22 cellular contexts compared by ENCODE assay signal in the genomic region with DNA sequence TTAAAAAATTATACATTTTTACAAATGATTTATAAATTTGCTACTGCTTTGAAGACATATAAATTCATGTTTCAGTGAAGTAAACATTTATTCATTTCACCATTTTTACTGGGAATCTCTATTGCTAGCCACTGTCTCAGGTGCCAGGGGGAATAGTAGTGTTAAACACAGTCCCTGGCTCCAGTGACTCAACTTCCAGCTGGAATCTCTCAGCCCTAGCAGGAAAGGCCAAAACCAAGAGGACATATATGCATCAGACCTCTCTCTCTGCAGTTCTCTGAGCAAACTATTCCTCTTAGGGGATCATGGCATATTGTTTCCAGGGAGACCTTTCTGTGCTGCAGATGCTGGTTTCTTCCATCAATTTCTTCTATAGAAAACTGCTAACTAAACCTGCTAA.
"Had no signal": no experiment of that assay in that cellular context is flagged by ENCODE, and none has a peak within 500 bp of the region (broad histone marks: within the 10 kb centered on the region; RNA-seq: fewer than 3 reads in every experiment).

No MANE protein-coding gene starts in this region.

- ATAC-seq: activated T-cell treated with anti-CD3 and anti-CD28 coated beads, Interleukin-2, amount 50 U/mL, for 4 hours; foreskin keratinocyte; stimulated activated naive B cell treated with anti-CD40 and anti-IgM and Interleukin-4, amounts not matched to agents 10 μg/mL and 1 μg/mL and 100 μg/mL, for 72 hours; WTC11 had no signal

- H3K27ac ChIP-seq: adrenal gland, foreskin keratinocyte, testis, upper lobe of right lung had no signal

- H3K36me3 Mint-ChIP-seq: activated naive CD8-positive, alpha-beta T cell; memory B cell; naive B cell; stimulated activated naive B cell treated with anti-CD40 and anti-IgM and Interleukin-4, amounts not matched to agents 10 μg/mL and 1 μg/mL and 100 μg/mL, for 72 hours; WTC11 had no signal

- H3K9me3 Mint-ChIP-seq: memory B cell had no signal

- H3K27ac Mint-ChIP-seq: activated naive CD8-positive, alpha-beta T cell; activated T-helper 2 cell treated with anti-CD3 and anti-CD28 coated beads, Interferon-gamma antibody, Interleukin-2, Interleukin-4, amounts not matched to agents 10 μg/mL and 5 μg/mL and 100 μg/mL, durations not matched to agents 14 hours and 24 hours and 36 hours; dendritic cell treated with granulocyte-macrophage colony-stimulating factor and Interleukin-4, amounts not matched to agents 40 ng/mL and 50 ng/mL, for 4 days; memory B cell; naive B cell; stimulated activated naive B cell treated with anti-CD40 and anti-IgM and Interleukin-4, amounts not matched to agents 10 μg/mL and 1 μg/mL and 100 μg/mL, for 72 hours; WTC11 had no signal

- H3K27me3 ChIP-seq: adrenal gland, foreskin keratinocyte, testis, upper lobe of right lung had no signal

- H3K4me1 Mint-ChIP-seq: memory B cell; naive B cell; stimulated activated naive B cell treated with anti-CD40 and anti-IgM and Interleukin-4, amounts not matched to agents 10 μg/mL and 1 μg/mL and 100 μg/mL, for 72 hours had no signal

- H3K9me3 ChIP-seq: adrenal gland, testis, upper lobe of right lung had no signal

- H3K36me3 ChIP-seq: adrenal gland, upper lobe of right lung had no signal

- H3K27me3 Mint-ChIP-seq: activated naive CD8-positive, alpha-beta T cell; dendritic cell treated with granulocyte-macrophage colony-stimulating factor and Interleukin-4, amounts not matched to agents 40 ng/mL and 50 ng/mL, for 4 days; memory B cell; naive B cell; progenitor cell of endocrine pancreas; stimulated activated naive B cell treated with anti-CD40 and anti-IgM and Interleukin-4, amounts not matched to agents 10 μg/mL and 1 μg/mL and 100 μg/mL, for 72 hours had no signal

- H3K4me3 ChIP-seq: adrenal gland, testis, upper lobe of right lung had no signal

- DNase-seq: activated CD4-positive, alpha-beta T cell treated with anti-CD3 and anti-CD28 coated beads, Interleukin-2, amount 50 U/mL, for 4 hours; activated CD8-positive, alpha-beta memory T cell treated with anti-CD3 and anti-CD28 coated beads for 24 hours; activated CD8-positive, alpha-beta memory T cell treated with anti-CD3 and anti-CD28 coated beads, Interleukin-2, amount 50 U/mL, for 4 hours; activated naive CD4-positive, alpha-beta T cell; activated T-cell treated with anti-CD3 and anti-CD28 coated beads, Interleukin-2, amount 50 U/mL, for 4 hours; adrenal gland; effector CD4-positive, alpha-beta T cell; erythroblast; foreskin keratinocyte; naive B cell; stimulated activated CD4-positive, alpha-beta T cell treated with anti-CD3 and anti-CD28 coated beads, Interleukin-2, amount 100 ng/mL, for 48 hours; stimulated activated CD8-positive, alpha-beta memory T cell treated with anti-CD3 and anti-CD28 coated beads, Interleukin-4, amount 100 ng/mL, for 48 hours; stimulated activated naive B cell treated with anti-CD40 and anti-IgM and Interleukin-4, amounts not matched to agents 10 μg/mL and 1 μg/mL and 100 μg/mL, for 72 hours; T1000; testis; upper lobe of right lung had no signal

- H3K4me1 ChIP-seq: adrenal gland, foreskin keratinocyte, testis had no signal

- H3K4me3 Mint-ChIP-seq: activated naive CD8-positive, alpha-beta T cell; activated T-cell treated with anti-CD3 and anti-CD28 coated beads, Interleukin-2, amount 50 U/mL, for 4 hours; dendritic cell treated with granulocyte-macrophage colony-stimulating factor and Interleukin-4, amounts not matched to agents 40 ng/mL and 50 ng/mL, for 4 days; memory B cell; naive B cell; stimulated activated naive B cell treated with anti-CD40 and anti-IgM and Interleukin-4, amounts not matched to agents 10 μg/mL and 1 μg/mL and 100 μg/mL, for 72 hours; WTC11 had no signal
